In genomic region chr10:100286051-100287033, GRCh38 we compare ENCODE assay signal across 8 cellular contexts. TPM values are rescaled to one million over a fixed set of nuclear protein-coding genes. Genes with fewer than 3 reads are reported as not detected.
DNase-seq lines count a peak whose midpoint lies in the region; ATAC-seq and TF ChIP-seq lines count a peak whose summit lies in the region.

Gene BLOC1S2, minus strand, starts transcription at chr10:100286680. Its CDS starts 21 bp downstream, at chr10:100286659.

- H3K4me3 Mint-ChIP-seq in type B pancreatic cell, result peak within 1 kb of the TSS; percentile 100

- peak; percentile 80 to 92 for TF ChIP-seq POLR2A in adrenal gland (IDR thresholded peaks at IDR 0.05)
- peak in 1 of 2 donors; percentile 81 for TF ChIP-seq POLR2A in heart left ventricle (IDR thresholded peaks at IDR 0.05)

- H3K36me3 Mint-ChIP-seq in type B pancreatic cell, result no peaks in the 10 kb centered on the region

- no peaks in the 10 kb centered on the region for H3K9me3 Mint-ChIP-seq in type B pancreatic cell

- TF ChIP-seq CTCF in GM12874 (IDR thresholded peaks at IDR 0.05; ENCODE audit: insufficient read depth, low read depth, low read length), result 0 out of 2 replicates have a peak, but pooled peaks have one; percentile 6
- TF ChIP-seq CTCF in adrenal gland (IDR thresholded peaks at IDR 0.05), result peak in 2 of 6 experiments; percentile 22
- TF ChIP-seq CTCF in heart left ventricle (IDR thresholded peaks at IDR 0.05), result peak in 2 of 12 donors; percentile 21 to 24
- peak; percentile 34 for TF ChIP-seq CTCF in type B pancreatic cell (conservative IDR thresholded peaks at IDR 0.05)

- ATAC-seq in HG02642 (IDR thresholded peaks at IDR 0.05; ENCODE audit: poor library complexity, unreplicated experiment), result peak; percentile 93
- peak; percentile 90 to 98 (median 97) for ATAC-seq in heart left ventricle

- H3K36me3 ChIP-seq in adrenal gland (replicated peaks in 1 of 2) (no peaks in the 10 kb centered on the region), heart left ventricle (peaks cover 0 to 31% (median 12%) of the 10 kb centered on the region in 9 donors)

- peaks cover 18% of the 10 kb centered on the region for H3K4me1 Mint-ChIP-seq in type B pancreatic cell (ENCODE audit: unreplicated experiment)

- H3K27me3 Mint-ChIP-seq in type B pancreatic cell, result peaks cover 10% of the 10 kb centered on the region

- intact Hi-C loops in adrenal gland (cut with DNase I), result no loop called here
- intact Hi-C loops in heart left ventricle (cut with DNase I), result loop anchor here in 1 of 10 donors (1.0 kb wide), 1 partner anchor 19 kb away; the partner anchor contains the start of gene CWF19L1
- intact Hi-C loops in posterior cingulate gyrus (cut with DNase I), result loop anchor here (5.0 kb wide), 1 partner anchor 56 kb away; no protein-coding TSS in a partner anchor

- DNase-seq in NCI-H128 (lab: John Stamatoyannopoulos, UW; ENCODE audit: unreplicated experiment) (peak; percentile 62), T-helper 1 cell (peak; percentile 75 to 87 (median 76)), adrenal gland (peak; percentile 89 to 94 (median 91)), heart left ventricle (peak; percentile 86 to 94 (median 90)), posterior cingulate gyrus (peak; percentile 83 to 98 (median 88)), type B pancreatic cell (ENCODE audit: extremely low spot score, unreplicated experiment) (peak; percentile 94)

- H3K27ac ChIP-seq in adrenal gland, result peak within 1 kb of the TSS; percentile 55 to 97 (median 90)
- H3K27ac ChIP-seq in heart left ventricle, result peak within 1 kb of the TSS; percentile 86 to 97 (median 91)

- 1% methylated on average over 29 to 63 of the region's 63 CpGs for WGBS in adrenal gland, 4 donors
- 1 to 2% (median 2%) methylated on average over 45 to 63 of the region's 63 CpGs for WGBS in heart left ventricle, 4 donors

- H3K4me1 ChIP-seq in adrenal gland (replicated peaks in 1 of 2), result peaks cover 10 to 44% of the 10 kb centered on the region in 2 donors
- peaks cover 2 to 55% (median 28%) of the 10 kb centered on the region in 12 donors for H3K4me1 ChIP-seq in heart left ventricle

- no peaks in the 10 kb centered on the region for H3K27me3 ChIP-seq in adrenal gland
- H3K27me3 ChIP-seq in heart left ventricle, result no peaks in the 10 kb centered on the region

- peak within 1 kb of the TSS; percentile 9 to 81 (median 46) for H3K4me3 ChIP-seq in adrenal gland
- H3K4me3 ChIP-seq in heart left ventricle, result peak within 1 kb of the TSS; percentile 72 to 95 (median 86)

- peak within 1 kb of the TSS; percentile 96 for H3K27ac Mint-ChIP-seq in type B pancreatic cell

- H3K9me3 ChIP-seq in adrenal gland (replicated peaks in 1 of 3) (no peaks in the 10 kb centered on the region), heart left ventricle (no peaks in the 10 kb centered on the region)

RNA-seq across cellular contexts. Expression of gene BLOC1S2, which starts in this region (rescaled TPM):
- total RNA-seq in adrenal gland (10 to 100 TPM; 21.1 to 51.9 (median 39.5) TPM), heart left ventricle (10 to 100 TPM; 14.6 to 32.0 (median 20.8) TPM), type B pancreatic cell (ENCODE audit: low replicate concordance) (39.5 and 59.3 TPM in 2 replicates)
- polyA plus RNA-seq in adrenal gland (100 to 1,000 TPM in 1 of 3 donors, 10 to 100 TPM in 2; 31.5 to 104 (median 38.1) TPM), heart left ventricle (10 to 100 TPM; 23.0 to 43.8 TPM)

Comparison
In these comparisons a context has a peak if more than half of its experiments do, and no peak if none do; other contexts are left out.
1. Peak in every context shown above with its lines: DNase-seq, ATAC-seq, H3K4me3 ChIP-seq and H3K27ac ChIP-seq.